In the genomic region with DNA sequence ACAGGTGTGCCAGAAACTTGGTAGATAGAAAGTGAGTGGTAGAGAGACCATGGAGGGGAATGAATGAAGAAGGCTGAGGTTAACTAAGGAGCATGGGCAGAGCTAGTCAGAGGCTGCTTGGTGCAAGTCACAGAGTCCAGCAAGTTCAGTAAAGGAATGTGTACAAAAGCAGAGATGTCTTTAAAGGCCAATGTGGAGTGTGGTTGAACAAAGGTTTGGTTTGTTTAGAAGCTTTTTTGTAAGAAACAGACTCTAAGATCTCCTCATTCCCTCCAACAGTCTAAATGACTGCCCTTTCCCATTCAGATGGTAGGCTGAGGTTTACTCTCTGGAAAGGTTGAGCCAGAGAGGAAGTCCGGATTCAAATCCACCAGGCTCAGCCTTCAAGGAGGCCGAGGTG, we compare ENCODE assay signal across 1 cellular context.
TF ChIP-seq lines count a peak whose summit lies in the region.

No MANE protein-coding gene starts in this region.

TF ChIP-seq in SK-N-SH, 30 proteins besides CTCF, POLR2A, EP300 and RAD21 (continued from another document):
- TF ChIP-seq, protein P1, sequence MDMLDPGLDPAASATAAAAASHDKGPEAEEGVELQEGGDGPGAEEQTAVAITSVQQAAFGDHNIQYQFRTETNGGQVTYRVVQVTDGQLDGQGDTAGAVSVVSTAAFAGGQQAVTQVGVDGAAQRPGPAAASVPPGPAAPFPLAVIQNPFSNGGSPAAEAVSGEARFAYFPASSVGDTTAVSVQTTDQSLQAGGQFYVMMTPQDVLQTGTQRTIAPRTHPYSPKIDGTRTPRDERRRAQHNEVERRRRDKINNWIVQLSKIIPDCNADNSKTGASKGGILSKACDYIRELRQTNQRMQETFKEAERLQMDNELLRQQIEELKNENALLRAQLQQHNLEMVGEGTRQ (IDR thresholded peaks at IDR 0.05; ENCODE audit: borderline replicate concordance, low read depth, low read length), result no peak
- TF ChIP-seq, protein P2, sequence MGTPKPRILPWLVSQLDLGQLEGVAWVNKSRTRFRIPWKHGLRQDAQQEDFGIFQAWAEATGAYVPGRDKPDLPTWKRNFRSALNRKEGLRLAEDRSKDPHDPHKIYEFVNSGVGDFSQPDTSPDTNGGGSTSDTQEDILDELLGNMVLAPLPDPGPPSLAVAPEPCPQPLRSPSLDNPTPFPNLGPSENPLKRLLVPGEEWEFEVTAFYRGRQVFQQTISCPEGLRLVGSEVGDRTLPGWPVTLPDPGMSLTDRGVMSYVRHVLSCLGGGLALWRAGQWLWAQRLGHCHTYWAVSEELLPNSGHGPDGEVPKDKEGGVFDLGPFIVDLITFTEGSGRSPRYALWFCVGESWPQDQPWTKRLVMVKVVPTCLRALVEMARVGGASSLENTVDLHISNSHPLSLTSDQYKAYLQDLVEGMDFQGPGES (IDR thresholded peaks at IDR 0.05; ENCODE audit: low read depth, low read length), result no peak
- no peak for TF ChIP-seq RFX5 (IDR thresholded peaks at IDR 0.05; ENCODE audit: low read length)
- no peak for TF ChIP-seq FOSL2 (IDR thresholded peaks at IDR 0.05; ENCODE audit: borderline replicate concordance, low read depth)
- no peak for TF ChIP-seq RXRA (IDR thresholded peaks at IDR 0.05; ENCODE audit: borderline replicate concordance, low read depth)
